9 cellular contexts compared by ENCODE assay signal in genomic region chr6:166541876-166542579, GRCh38. TPM values are rescaled to one million over a fixed set of nuclear protein-coding genes. Genes with fewer than 3 reads are reported as not detected.
DNase-seq lines count a peak whose midpoint lies in the region; ATAC-seq and TF ChIP-seq lines count a peak whose summit lies in the region.
"Had no signal": no experiment of that assay in that cellular context is flagged by ENCODE, and none has a peak within 500 bp of the region (broad histone marks: within the 10 kb centered on the region; RNA-seq: fewer than 3 reads in every experiment).

No MANE protein-coding gene starts in this region.

- intact Hi-C loops in heart right ventricle (cut with DNase I) (loop anchor here in 2 of 10 donors (5.0 to 10.0 kb wide), 2 partner anchors 47 to 85 kb away; partner anchors contain the start of gene RPS6KA2 (in 1 of the 2)), cardiac septum (cut with DNase I) (no loop called here), PC-9 (cut with micrococcal nuclease; ENCODE audit: unreplicated experiment) (loop anchor here (1.0 kb wide), 1 partner anchor 85 kb away; the partner anchor contains the start of gene RPS6KA2), esophagus squamous epithelium (cut with DNase I) (no loop called here), thyroid gland (cut with DNase I) (no loop called here)

- TF ChIP-seq CTCF in heart right ventricle (IDR thresholded peaks at IDR 0.05) (no peak), PC-9 (conservative IDR thresholded peaks at IDR 0.05) (no peak), esophagus squamous epithelium (IDR thresholded peaks at IDR 0.05) (no peak), thyroid gland (IDR thresholded peaks at IDR 0.05) (no peak)

- peak in 4 of 8 donors; percentile 22 to 56 (median 26) for ATAC-seq in heart right ventricle
- ATAC-seq in GM19328 (IDR thresholded peaks at IDR 0.05; ENCODE audit: unreplicated experiment): no peak
- ATAC-seq in HG03571 (IDR thresholded peaks at IDR 0.05; ENCODE audit: unreplicated experiment): no peak

- peaks cover 0 to 39% (median 25%) of the 10 kb centered on the region in 9 donors for H3K4me1 ChIP-seq in heart right ventricle
- H3K4me1 ChIP-seq in PC-9 (replicated peaks; ENCODE audit: insufficient read depth): peaks cover 17% of the 10 kb centered on the region
- peaks cover 4 to 31% (median 15%) of the 10 kb centered on the region in 3 donors for H3K4me1 ChIP-seq in esophagus squamous epithelium
- H3K4me1 ChIP-seq in thyroid gland: peaks cover 5 to 12% of the 10 kb centered on the region in 2 donors

- H3K27me3 ChIP-seq in heart right ventricle: no peaks in the 10 kb centered on the region
- H3K27me3 ChIP-seq in PC-9 (ENCODE audit: insufficient read depth, low read depth): no peaks in the 10 kb centered on the region
- H3K27me3 ChIP-seq in esophagus squamous epithelium: no peaks in the 10 kb centered on the region
- H3K27me3 ChIP-seq in thyroid gland: no peaks in the 10 kb centered on the region

- H3K27ac ChIP-seq in heart right ventricle: peak overlapping the region; percentile 6 to 77 (median 59)
- H3K27ac ChIP-seq in PC-9: peak overlapping the region; percentile 44
- peak overlapping the region in 3 of 4 donors; percentile 31 to 61 (median 38) for H3K27ac ChIP-seq in esophagus squamous epithelium
- H3K27ac ChIP-seq in thyroid gland: peak overlapping the region in 2 of 3 donors; percentile 14 to 71

- H3K9me3 ChIP-seq in heart right ventricle (no peaks in the 10 kb centered on the region), PC-9 (ENCODE audit: insufficient read depth, low read depth) (no peaks in the 10 kb centered on the region), esophagus squamous epithelium (no peaks in the 10 kb centered on the region), thyroid gland (no peaks in the 10 kb centered on the region)

- H2AFZ ChIP-seq in PC-9: no peak overlapping the region

- no peak for TF ChIP-seq POLR2A in esophagus squamous epithelium (IDR thresholded peaks at IDR 0.05)
- no peak for TF ChIP-seq POLR2A in thyroid gland (IDR thresholded peaks at IDR 0.05)

- H3K9me2 ChIP-seq in PC-9 (ENCODE audit: insufficient read depth): no peaks in the 10 kb centered on the region

- H3K36me3 ChIP-seq in heart right ventricle (peaks cover 0 to 29% (median 14%) of the 10 kb centered on the region in 9 donors), PC-9 (ENCODE audit: low read depth) (no peaks in the 10 kb centered on the region), esophagus squamous epithelium (peaks cover 0 to 16% (median 0%) of the 10 kb centered on the region in 3 donors), thyroid gland (peaks cover 0 to 4% of the 10 kb centered on the region in 2 donors)

- 64 to 73% methylated on average over 12 of the region's 12 CpGs for WGBS in heart right ventricle, 2 donors
- 67 to 69% methylated on average over 12 of the region's 12 CpGs for WGBS in esophagus squamous epithelium, 2 donors
- 53 to 58% methylated on average over 12 of the region's 12 CpGs for WGBS in thyroid gland, 2 donors

- POLR2A ChIA-PET in PC-9 (lab: Charles Lee; ENCODE audit: unreplicated experiment): interaction anchor here (1.0 kb wide), 1 partner anchor 86 kb away, joined by 7 read pairs; no protein-coding TSS in a partner anchor

- peak overlapping the region in 7 of 10 donors; percentile 4 to 38 (median 26) for H3K4me3 ChIP-seq in heart right ventricle
- H3K4me3 ChIP-seq in PC-9: no peak overlapping the region; the same call in 1 of the 2 replicates
- peak overlapping the region in 1 of 4 donors; percentile 46 for H3K4me3 ChIP-seq in esophagus squamous epithelium
- no peak overlapping the region for H3K4me3 ChIP-seq in thyroid gland (replicated peaks in 1 of 3)

- BruUV-seq in PC-9 (replicated peaks; lab: Mats Ljungman, UMichigan): no TSS peak

- H3F3A ChIP-seq in PC-9 (ENCODE audit: insufficient read depth, low read depth): peaks cover 8% of the 10 kb centered on the region; the same call in 1 of the 2 replicates

- H3K4me2 ChIP-seq in PC-9: peak overlapping the region; percentile 68

- CTCF ChIA-PET in PC-9 (lab: Charles Lee): no interaction called here

- DNase-seq in heart right ventricle: no peak
- DNase-seq in cardiac septum (ENCODE audit: low spot score): no peak
- no peak for DNase-seq in PC-9
- DNase-seq in esophagus squamous epithelium (lab: John Stamatoyannopoulos, UW): no peak
- DNase-seq in thyroid gland: peak in 1 of 2 donors; percentile 19
- no peak for DNase-seq in ecto neural progenitor cell (ENCODE audit: low spot score)
- DNase-seq: NCI-H2171 had no signal

- H4K20me1 ChIP-seq in PC-9 (ENCODE audit: insufficient read depth): no peaks in the 10 kb centered on the region

- H3K79me2 ChIP-seq in PC-9 (ENCODE audit: low read depth): no peaks in the 10 kb centered on the region

RNA-seq across cellular contexts. Expression of gene RAMACL, which starts 44.5 kb away (rescaled TPM):
- 1 to 10 TPM in 4 of 10 donors, under 1 TPM in 6; 0.25 to 2.4 (median 0.74) TPM for total RNA-seq in heart right ventricle
- polyA plus RNA-seq in heart right ventricle: under 1 TPM; 0.20 to 0.29 TPM
- 1.4 TPM for total RNA-seq in cardiac septum
- 0.52 and 0.73 TPM in 2 replicates for total RNA-seq in PC-9 (2021)
- total RNA-seq in esophagus squamous epithelium: 1 to 10 TPM in 3 of 4 donors, under 1 TPM in 1; 0.99 to 2.7 (median 1.3) TPM
- 10 to 100 TPM in 1 of 4 donors, 1 to 10 TPM in 3; 3.7 to 13.4 (median 9.0) TPM for total RNA-seq in thyroid gland

Comparison
In these comparisons a context has a peak if more than half of its experiments do, and no peak if none do; other contexts are left out.
1. H3K4me3 ChIP-seq: peak in heart right ventricle (7 of 10); none in PC-9 (single experiment) and thyroid gland (0 of 3).
2. Peak in every context shown above with its lines, with median percentiles within 50 percentile points of each other: H3K27ac ChIP-seq.